In genomic region chr18:32176745-32177144, GRCh38 we compare ENCODE assay signal across 7 cellular contexts. TPM values are rescaled to one million over a fixed set of nuclear protein-coding genes. Genes with fewer than 3 reads are reported as not detected.
"Had no signal": no experiment of that assay in that cellular context is flagged by ENCODE, and none has a peak within 500 bp of the region (broad histone marks: within the 10 kb centered on the region; RNA-seq: fewer than 3 reads in every experiment).

No MANE protein-coding gene starts in this region.

RNA-seq across cellular contexts. Expression of gene MEP1B, which starts 13.1 kb away (rescaled TPM):
- total RNA-seq: activated CD4-positive, alpha-beta T cell treated with anti-CD3 and anti-CD28 coated beads for 36 hours; activated CD4-positive, alpha-beta T cell treated with anti-CD3 and anti-CD28 coated beads, Interleukin-2, amount 10 ng/mL, durations not matched to agents 24 days and 14 days; activated CD4-positive, alpha-beta T cell treated with anti-CD3 and anti-CD28 coated beads, Interleukin-2, amount 10 ng/mL, durations not matched to agents 7 days and 5 days; activated CD8-positive, alpha-beta memory T cell treated with anti-CD3 and anti-CD28 coated beads for 36 hours; activated CD8-positive, alpha-beta T cell treated with anti-CD3 and anti-CD28 coated beads for 36 hours; activated CD8-positive, alpha-beta T cell treated with anti-CD3 and anti-CD28 coated beads, Interleukin-2, amount 10 ng/mL, durations not matched to agents 7 days and 5 days; WTC11 had no signal
